21 cellular contexts compared by ENCODE assay signal in genomic region chr11:116690623-116691022, GRCh38.
DNase-seq lines count a peak whose midpoint lies in the region; ATAC-seq and TF ChIP-seq lines count a peak whose summit lies in the region.
"Had no signal": no experiment of that assay in that cellular context is flagged by ENCODE, and none has a peak within 500 bp of the region (broad histone marks: within the 10 kb centered on the region; RNA-seq: fewer than 3 reads in every experiment).

No MANE protein-coding gene starts in this region.

- H3K9me3 Mint-ChIP-seq in activated CD4-positive, alpha-beta T cell treated with anti-CD3 and anti-CD28 coated beads for 36 hours (ENCODE audit: low read depth): no peaks in the 10 kb centered on the region
- H3K9me3 Mint-ChIP-seq: CD8-positive, alpha-beta T cell; H9; HFFc6; IgD-negative memory B cell had no signal

- intact Hi-C loops in activated CD4-positive, alpha-beta T cell treated with anti-CD3 and anti-CD28 coated beads for 36 hours (cut with DNase I, micrococcal nuclease): loop anchor here (1.0 to 5.0 kb wide), 7 partner anchors 176 to 1356 kb away; no protein-coding TSS in a partner anchor
- intact Hi-C loops in left ventricle myocardium superior (cut with micrococcal nuclease): no loop called here

- H2AK5ac ChIP-seq in mesendoderm (ENCODE audit: low read length): no peak overlapping the region

- H3K27me3 Mint-ChIP-seq in activated CD4-positive, alpha-beta T cell treated with anti-CD3 and anti-CD28 coated beads for 36 hours: peaks cover 5% of the 10 kb centered on the region

- H4K8ac ChIP-seq in mesendoderm (ENCODE audit: low read depth, low read length): no peak overlapping the region

- no peak overlapping the region for H2BK15ac ChIP-seq in mesendoderm (replicated peaks; ENCODE audit: low read depth)

- CTCF ChIA-PET in activated CD4-positive, alpha-beta T cell treated with anti-CD3 and anti-CD28 coated beads for 36 hours (lab: Charles Lee): interaction anchor here (1.0 to 1.9 kb wide), 3 partner anchors 8 to 42 kb away, joined by 4 to 7 read pairs (median 5); no protein-coding TSS in a partner anchor

- no peak overlapping the region for H4K5ac ChIP-seq in mesendoderm (ENCODE audit: low read length)

- H3K27ac ChIP-seq in mesendoderm (ENCODE audit: low read depth, low read length): no peak overlapping the region
- H3K27ac ChIP-seq: BLaER1 treated with 17β-estradiol and CSF1 and Interleukin-3, amounts not matched to agents 10 nM and 100 nM had no signal

- no peaks in the 10 kb centered on the region for H3K27me3 ChIP-seq in mesendoderm (ENCODE audit: insufficient read depth, low read length, poor library complexity)
- H3K27me3 ChIP-seq: BLaER1 treated with 17β-estradiol and CSF1 and Interleukin-3, amounts not matched to agents 10 nM and 100 nM had no signal

- no peak overlapping the region for H3K23ac ChIP-seq in mesendoderm (ENCODE audit: low read length)

- peaks cover 13% of the 10 kb centered on the region for H3K4me1 ChIP-seq in mesendoderm (ENCODE audit: control insufficient read depth, low read depth, low read length)
- H3K4me1 ChIP-seq: BLaER1 treated with 17β-estradiol and CSF1 and Interleukin-3, amounts not matched to agents 10 nM and 100 nM had no signal

- peak; percentile 49 for ATAC-seq in activated CD4-positive, alpha-beta T cell treated with anti-CD3 and anti-CD28 coated beads for 36 hours
- ATAC-seq in left ventricle myocardium superior (no peak), HG03442 (IDR thresholded peaks at IDR 0.05; ENCODE audit: unreplicated experiment) (no peak)
- ATAC-seq: CD8-positive, alpha-beta T cell had no signal

- no peak overlapping the region for H3K18ac ChIP-seq in mesendoderm (ENCODE audit: low read length)

- H3K4me3 ChIP-seq in GM12865 (ENCODE audit: low read depth, low read length) (no peak overlapping the region), mesendoderm (ENCODE audit: low read length) (no peak overlapping the region)
- H3K4me3 ChIP-seq: BLaER1 treated with 17β-estradiol and CSF1 and Interleukin-3, amounts not matched to agents 10 nM and 100 nM had no signal

- H3K27ac Mint-ChIP-seq in activated CD4-positive, alpha-beta T cell treated with anti-CD3 and anti-CD28 coated beads for 36 hours: no peak overlapping the region
- H3K27ac Mint-ChIP-seq: CD8-positive, alpha-beta T cell; H9; HFFc6; IgD-negative memory B cell had no signal

- no peak overlapping the region for H3K9ac ChIP-seq in mesendoderm (ENCODE audit: low read length)
- H3K9ac ChIP-seq: BLaER1 treated with 17β-estradiol and CSF1 and Interleukin-3, amounts not matched to agents 10 nM and 100 nM had no signal

- no peak overlapping the region for H2BK120ac ChIP-seq in mesendoderm (ENCODE audit: low read depth, low read length)

- H3K56ac ChIP-seq in mesendoderm (ENCODE audit: low read length): no peak overlapping the region

- no peak overlapping the region for H3K4me2 ChIP-seq in mesendoderm (ENCODE audit: low read length)
- H3K4me2 ChIP-seq: BLaER1 treated with 17β-estradiol and CSF1 and Interleukin-3, amounts not matched to agents 10 nM and 100 nM had no signal

- no peak for DNase-seq in activated CD4-positive, alpha-beta T cell treated with anti-CD3 and anti-CD28 coated beads for 36 hours
- no peak for DNase-seq in activated CD4-positive, alpha-beta T cell treated with anti-CD3 and anti-CD28 coated beads for 1 hour
- DNase-seq in GM12865 (ENCODE audit: low read depth) (peak; percentile 26), SK-N-DZ (ENCODE audit: low spot score) (peak; percentile 25), mesendoderm (peak; percentile 32), left ventricle myocardium superior (no peak), HT-29 (ENCODE audit: low spot score) (no peak)
- DNase-seq: 8988T; CD8-positive, alpha-beta T cell; H9; HFFc6; Karpas-422; MV-4-11; NCI-H2081 treated with DMSO at 0.1 percent for 48 hours; NCI-H446 treated with DMSO at 0.1 percent for 48 hours; NCI-H69; SIG-M5; T-helper 1 cell had no signal

- H3K4ac ChIP-seq in mesendoderm (ENCODE audit: low read depth, low read length): no peak overlapping the region

- no peak overlapping the region for H2BK5ac ChIP-seq in mesendoderm (ENCODE audit: low read length)

- no peaks in the 10 kb centered on the region for H3K4me1 Mint-ChIP-seq in activated CD4-positive, alpha-beta T cell treated with anti-CD3 and anti-CD28 coated beads for 36 hours
- H3K4me1 Mint-ChIP-seq: IgD-negative memory B cell had no signal

- POLR2A ChIA-PET in activated CD4-positive, alpha-beta T cell treated with anti-CD3 and anti-CD28 coated beads for 36 hours (lab: Charles Lee): no interaction called here

- no peaks in the 10 kb centered on the region for H3K36me3 ChIP-seq in mesendoderm (ENCODE audit: control insufficient read depth, insufficient read depth, low read length)
- H3K36me3 ChIP-seq: BLaER1 treated with 17β-estradiol and CSF1 and Interleukin-3, amounts not matched to agents 10 nM and 100 nM had no signal

- no peak overlapping the region for H3K4me3 Mint-ChIP-seq in activated CD4-positive, alpha-beta T cell treated with anti-CD3 and anti-CD28 coated beads for 36 hours
- H3K4me3 Mint-ChIP-seq: CD8-positive, alpha-beta T cell; H9; HFFc6; IgD-negative memory B cell had no signal

- H3K79me1 ChIP-seq in mesendoderm (ENCODE audit: low read length): no peaks in the 10 kb centered on the region

- no CpG with 5 or more reads among the region's 9 CpGs for WGBS in mesendoderm (ENCODE audit: extremely low coverage, insufficient coverage, low lambda C conversion rate)

- no peaks in the 10 kb centered on the region for H3K79me2 ChIP-seq in mesendoderm (ENCODE audit: control insufficient read depth, insufficient read depth, low read length)

- no peaks in the 10 kb centered on the region for H3K36me3 Mint-ChIP-seq in activated CD4-positive, alpha-beta T cell treated with anti-CD3 and anti-CD28 coated beads for 36 hours (ENCODE audit: low read depth)
- H3K36me3 Mint-ChIP-seq: CD8-positive, alpha-beta T cell; IgD-negative memory B cell had no signal

- no peak for TF ChIP-seq CTCF in GM12865 (IDR thresholded peaks at IDR 0.05; ENCODE audit: insufficient read depth, low read depth, low read length, missing control alignments)

Comparison
In these comparisons a context has a peak if more than half of its experiments do, and no peak if none do; other contexts are left out.
1. DNase-seq: peak in GM12865 (single experiment), SK-N-DZ (single experiment) and mesendoderm (single experiment); none in activated CD4-positive, alpha-beta T cell treated with anti-CD3 and anti-CD28 coated beads for 36 hours (single experiment), activated CD4-positive, alpha-beta T cell treated with anti-CD3 and anti-CD28 coated beads for 1 hour (single experiment), left ventricle myocardium superior (single experiment) and HT-29 (single experiment).